In genomic region chr4:53022162-53023100, GRCh38 we compare ENCODE assay signal across 26 cellular contexts.
A peak's percentile ranks its signal among the peaks of the same experiment; 100 is the strongest.
DNase-seq lines count a peak whose midpoint lies in the region; ATAC-seq and TF ChIP-seq lines count a peak whose summit lies in the region.
"Had no signal": no experiment of that assay in that cellular context is flagged by ENCODE, and none has a peak within 500 bp of the region (broad histone marks: within the 10 kb centered on the region; RNA-seq: fewer than 3 reads in every experiment).

No MANE protein-coding gene starts in this region.

- peaks cover 0 to 28% (median 17%) of the 10 kb centered on the region in 4 donors for H3K4me1 ChIP-seq in sigmoid colon
- peaks cover 7% of the 10 kb centered on the region for H3K4me1 ChIP-seq in PC-3 (ENCODE audit: insufficient read depth, low read length)

- H3K9me3 ChIP-seq in sigmoid colon = no peaks in the 10 kb centered on the region
- no peaks in the 10 kb centered on the region for H3K9me3 ChIP-seq in PC-3 (ENCODE audit: low read length)
- H3K9me3 ChIP-seq: SJSA1 had no signal

- H4K20me1 ChIP-seq in PC-3 (ENCODE audit: low read length) = no peaks in the 10 kb centered on the region

- no peaks in the 10 kb centered on the region for H3K9me3 Mint-ChIP-seq in mesothelial cell of epicardium
- H3K9me3 Mint-ChIP-seq: activated CD4-positive, alpha-beta T cell treated with anti-CD3 and anti-CD28 coated beads, Interleukin-2, amount 10 ng/mL, durations not matched to agents 7 days and 5 days; CD4-positive, alpha-beta T cell; central memory CD8-positive, alpha-beta T cell; naive B cell; T-cell; WTC11 had no signal

- TF ChIP-seq CTCF in LNCaP clone FGC (IDR thresholded peaks at IDR 0.05; ENCODE audit: control insufficient read depth, extremely low read depth, insufficient read depth) (no peak), coronary artery (IDR thresholded peaks at IDR 0.05) (no peak), mesothelial cell of epicardium (IDR thresholded peaks at IDR 0.05; ENCODE audit: unreplicated experiment) (no peak), sigmoid colon (IDR thresholded peaks at IDR 0.05) (no peak), PC-3 (conservative IDR thresholded peaks at IDR 0.05; ENCODE audit: low read depth, low read length) (no peak)

- no peaks in the 10 kb centered on the region for H3K27me3 ChIP-seq in sigmoid colon
- H3K27me3 ChIP-seq in PC-3 (ENCODE audit: low read length) = no peaks in the 10 kb centered on the region
- H3K27me3 ChIP-seq: dorsolateral prefrontal cortex, SJSA1 had no signal

- no peak overlapping the region for H3K4me3 Mint-ChIP-seq in mesothelial cell of epicardium
- H3K4me3 Mint-ChIP-seq: activated CD4-positive, alpha-beta T cell treated with anti-CD3 and anti-CD28 coated beads, Interleukin-2, amount 10 ng/mL, durations not matched to agents 7 days and 5 days; CD4-positive, alpha-beta T cell; central memory CD8-positive, alpha-beta T cell; naive B cell; T-cell; WTC11 had no signal

- 86 to 93% methylated on average over 3 of the region's 3 CpGs for WGBS in sigmoid colon, 2 donors

- H2AFZ ChIP-seq in PC-3 (ENCODE audit: low read length) = no peak overlapping the region

- H3K36me3 ChIP-seq in sigmoid colon (no peaks in the 10 kb centered on the region), PC-3 (ENCODE audit: low read depth, low read length) (no peaks in the 10 kb centered on the region)
- H3K36me3 ChIP-seq: SJSA1 had no signal

- intact Hi-C loops in sigmoid colon (cut with DNase I) = no loop called here
- intact Hi-C loops in PC-3 (cut with micrococcal nuclease) = no loop called here

- ATAC-seq in GM21825 (IDR thresholded peaks at IDR 0.05; ENCODE audit: unreplicated experiment) (no peak), PC-3 (no peak)
- ATAC-seq: activated naive CD4-positive, alpha-beta T cell treated with anti-CD3 and anti-CD28 coated beads, Interleukin-2, amount 50 U/mL, for 72 hours; left lobe of liver; stimulated activated naive CD8-positive, alpha-beta T cell treated with anti-CD3 and anti-CD28 coated beads, Interleukin-15, Interleukin-2, amounts not matched to agents 100 U/mL and 50 U/mL, for 24 hours; T-cell; WTC11 had no signal

- peak overlapping the region; percentile 52 to 77 for H3K27ac ChIP-seq in coronary artery
- H3K27ac ChIP-seq in sigmoid colon = peak overlapping the region in 3 of 4 donors; percentile 18 to 46 (median 26)
- H3K27ac ChIP-seq in PC-3 (ENCODE audit: low read length) = no peak overlapping the region
- H3K27ac ChIP-seq: SJSA1 had no signal

- H3K79me2 ChIP-seq in PC-3 (ENCODE audit: low read length) = no peaks in the 10 kb centered on the region

- BruUV-seq in PC-3 (replicated peaks; lab: Mats Ljungman, UMichigan) = no TSS peak

- POLR2A ChIA-PET in PC-3 (lab: Charles Lee; ENCODE audit: unreplicated experiment) = no interaction called here

- no peak for TF ChIP-seq POLR2A in sigmoid colon (IDR thresholded peaks at IDR 0.05)

- H3K4me3 ChIP-seq in LNCaP clone FGC (ENCODE audit: low read depth, low read length) (no peak overlapping the region), coronary artery (no peak overlapping the region), sigmoid colon (no peak overlapping the region), PC-3 (ENCODE audit: low read length) (no peak overlapping the region)
- H3K4me3 ChIP-seq: dorsolateral prefrontal cortex, SJSA1 had no signal

- no peaks in the 10 kb centered on the region for H3K27me3 Mint-ChIP-seq in mesothelial cell of epicardium (ENCODE audit: low read depth)
- H3K27me3 Mint-ChIP-seq: activated CD4-positive, alpha-beta T cell treated with anti-CD3 and anti-CD28 coated beads, Interleukin-2, amount 10 ng/mL, durations not matched to agents 7 days and 5 days; CD4-positive, alpha-beta T cell; central memory CD8-positive, alpha-beta T cell; naive B cell; T-cell had no signal

- peak overlapping the region; percentile 72 for H3K27ac Mint-ChIP-seq in mesothelial cell of epicardium
- H3K27ac Mint-ChIP-seq: activated CD4-positive, alpha-beta T cell treated with anti-CD3 and anti-CD28 coated beads, Interleukin-2, amount 10 ng/mL, durations not matched to agents 7 days and 5 days; activated naive CD4-positive, alpha-beta T cell treated with anti-CD3 and anti-CD28 coated beads, Interleukin-2, amount 50 U/mL, for 72 hours; CD4-positive, alpha-beta T cell; naive B cell; T-cell; WTC11 had no signal

- H3K36me3 Mint-ChIP-seq in mesothelial cell of epicardium = no peaks in the 10 kb centered on the region
- H3K36me3 Mint-ChIP-seq: WTC11 had no signal

- H3K4me1 Mint-ChIP-seq in mesothelial cell of epicardium = peaks cover 56% of the 10 kb centered on the region
- H3K4me1 Mint-ChIP-seq: activated CD4-positive, alpha-beta T cell treated with anti-CD3 and anti-CD28 coated beads, Interleukin-2, amount 10 ng/mL, durations not matched to agents 7 days and 5 days; central memory CD8-positive, alpha-beta T cell; naive B cell had no signal

- no peaks in the 10 kb centered on the region for H3K9me2 ChIP-seq in PC-3 (replicated peaks; ENCODE audit: low read length)

- H3K9ac ChIP-seq in PC-3 (ENCODE audit: low read length) = no peak overlapping the region

- no peak for TF ChIP-seq EP300 in sigmoid colon (IDR thresholded peaks at IDR 0.05)

- no peaks in the 10 kb centered on the region for H3F3A ChIP-seq in PC-3 (ENCODE audit: low read length, unreplicated experiment)

- DNase-seq in LNCaP clone FGC (ENCODE audit: low read depth) (peak; percentile 66), coronary artery (ENCODE audit: low spot score) (no peak), mesothelial cell of epicardium (ENCODE audit: low spot score in 2 of 2, unreplicated experiment in 2 of 2) (no peak), sigmoid colon (no peak), SIG-M5 treated with dmso at 0.1 percent for 504 hours (lab: John Stamatoyannopoulos, UW; ENCODE audit: unreplicated experiment) (no peak), PC-3 (no peak), iPS-NIHi11 (ENCODE audit: low spot score) (no peak)
- DNase-seq: activated CD4-positive, alpha-beta T cell treated with anti-CD3 and anti-CD28 coated beads, Interleukin-2, amount 10 ng/mL, durations not matched to agents 7 days and 5 days; AML-193; anterior cingulate cortex; CD4-positive, alpha-beta T cell; GOT3; naive B cell; NCI-H2107; NCI-H345; NCI-H748 treated with DMSO at 0.1 percent for 48 hours; stimulated activated CD4-positive, alpha-beta T cell treated with anti-CD3 and anti-CD28 coated beads, Interleukin-1b, Interleukin-23, amount 100 ng/mL, for 48 hours; stimulated activated naive CD8-positive, alpha-beta T cell treated with anti-CD3 and anti-CD28 coated beads, Interleukin-15, Interleukin-2, amounts not matched to agents 100 U/mL and 50 U/mL, for 24 hours; T-cell had no signal

- CTCF ChIA-PET in PC-3 (lab: Charles Lee) = interaction anchor here (0.7 kb wide), 1 partner anchor 37 kb away, joined by 3 read pairs; no protein-coding TSS in a partner anchor

- no peak overlapping the region for H3K4me2 ChIP-seq in PC-3 (ENCODE audit: low read length)
